Comparison of ENCODE assay signal across 8 cellular contexts in genomic region chr11:33701302-33701701, GRCh38. TPM values are rescaled to one million over a fixed set of nuclear protein-coding genes. Genes with fewer than 3 reads are reported as not detected.
DNase-seq lines count a peak whose midpoint lies in the region; ATAC-seq and TF ChIP-seq lines count a peak whose summit lies in the region.

No MANE protein-coding gene starts in this region.

- peaks cover 7% of the 10 kb centered on the region for H3K27me3 Mint-ChIP-seq in CD4-positive, alpha-beta T cell

- peaks cover 6% of the 10 kb centered on the region for H3K4me1 ChIP-seq in Karpas-422 (ENCODE audit: low read length)
- peaks cover 83% of the 10 kb centered on the region for H3K4me1 ChIP-seq in mammary epithelial cell (ENCODE audit: insufficient read depth, low read length)
- H3K4me1 ChIP-seq in mucosa of descending colon (ENCODE audit: low read depth) = peaks cover 32% of the 10 kb centered on the region

- no peak for DNase-seq in CD4-positive, alpha-beta T cell
- DNase-seq in Karpas-422 (no peak), mammary epithelial cell (peak; percentile 91), mucosa of descending colon (no peak), DMS114 treated with DMSO at 0.1 percent for 48 hours (lab: John Stamatoyannopoulos, UW; ENCODE audit: unreplicated experiment) (no peak)

- no peaks in the 10 kb centered on the region for H3K36me3 Mint-ChIP-seq in CD4-positive, alpha-beta T cell (ENCODE audit: low read depth)

- H3K36me3 ChIP-seq in Karpas-422 (ENCODE audit: insufficient read depth, low read length) (no peaks in the 10 kb centered on the region), mammary epithelial cell (ENCODE audit: insufficient read depth, low read length) (peaks cover 7% of the 10 kb centered on the region), mucosa of descending colon (ENCODE audit: low read depth) (no peaks in the 10 kb centered on the region)

- H3K4me3 ChIP-seq in Karpas-422 (ENCODE audit: low read length) (peak overlapping the region; percentile 45; the same call in 1 of the 2 replicates), mammary epithelial cell (replicated peaks in 1 of 3; ENCODE audit: insufficient read depth in 1 of 3, low read depth in 2 of 3, low read length in 3 of 3) (peak overlapping the region; percentile 3 to 70 (median 5)), mucosa of descending colon (peak overlapping the region; percentile 27)

- intact Hi-C loops in CD4-positive, alpha-beta T cell (cut with DNase I, micrococcal nuclease) = loop anchor here (2.0 to 10.0 kb wide), 6 partner anchors 36 to 1963 kb away; partner anchors contain the start of genes FBXO3 (in 2 of the 2), CAT (in 1 of the 2), CD59 (in 1 of the 2) and CSTF3 (in 1 of the 2)
- intact Hi-C loops in mammary epithelial cell (cut with micrococcal nuclease) = loop anchor here (1.0 to 2.0 kb wide), 2 partner anchors 11 to 67 kb away; no protein-coding TSS in a partner anchor
- intact Hi-C loops in mucosa of descending colon (cut with DNase I, micrococcal nuclease) = no loop called here

- no peaks in the 10 kb centered on the region for H3K79me2 ChIP-seq in Karpas-422 (ENCODE audit: low read length)
- H3K79me2 ChIP-seq in mammary epithelial cell (ENCODE audit: insufficient read depth, low read length) = peaks cover 17% of the 10 kb centered on the region

- peak overlapping the region; percentile 57 for H3K4me2 ChIP-seq in Karpas-422 (ENCODE audit: low read depth, low read length, poor library complexity, severe bottlenecking)
- H3K4me2 ChIP-seq in mammary epithelial cell (ENCODE audit: insufficient read depth, low read depth, low read length) = peak overlapping the region; percentile 75

- 0% methylated on average over 3 of the region's 4 CpGs for WGBS in mammary epithelial cell (ENCODE audit: low coverage, missing lambda C conversion rate)

- no peaks in the 10 kb centered on the region for H3K27me3 ChIP-seq in CD4-positive, alpha-beta T cell (ENCODE audit: control insufficient read depth, insufficient read depth, low read length)
- H3K27me3 ChIP-seq in Karpas-422 (ENCODE audit: low read length) (peaks cover 4% of the 10 kb centered on the region; the same call in 1 of the 2 replicates), mammary epithelial cell (ENCODE audit: insufficient read depth, low read length) (no peaks in the 10 kb centered on the region)

- H3K9me3 ChIP-seq in CD4-positive, alpha-beta T cell (ENCODE audit: control insufficient read depth, low read length) = no peaks in the 10 kb centered on the region
- H3K9me3 ChIP-seq in Karpas-422 (ENCODE audit: low read length) (no peaks in the 10 kb centered on the region), mammary epithelial cell (replicated peaks; ENCODE audit: insufficient read depth, low read length) (no peaks in the 10 kb centered on the region), mucosa of descending colon (no peaks in the 10 kb centered on the region)

- TSS peak; percentile 86 for BruUV-seq in mammary epithelial cell (replicated peaks; lab: Mats Ljungman, UMichigan)

- H3K4me3 Mint-ChIP-seq in CD4-positive, alpha-beta T cell = peak overlapping the region; percentile 95

- H4K20me1 ChIP-seq in Karpas-422 (ENCODE audit: insufficient read depth, low read depth, low read length) (0 out of 2 replicates have a peak, but pooled peaks cover 6% of the 10 kb centered on the region), mammary epithelial cell (ENCODE audit: insufficient read depth, low read length) (no peaks in the 10 kb centered on the region)

- H3K27ac Mint-ChIP-seq in CD4-positive, alpha-beta T cell = peak overlapping the region; percentile 64

- no peak for TF ChIP-seq CTCF in CD4-positive, alpha-beta T cell (IDR thresholded peaks at IDR 0.05)
- TF ChIP-seq CTCF in mammary epithelial cell (conservative IDR thresholded peaks at IDR 0.05 in 1 of 2, IDR thresholded peaks at IDR 0.05 in 1 of 2; ENCODE audit: extremely low read depth in 1 of 2, insufficient read depth in 1 of 2, low read depth in 1 of 2, low read length in 2 of 2) (no peak), mucosa of descending colon (IDR thresholded peaks at IDR 0.05) (no peak)

- CTCF ChIA-PET in CD4-positive, alpha-beta T cell (lab: Charles Lee) = interaction anchor here (1.0 to 1.5 kb wide), 2 partner anchors 15 to 42 kb away, joined by 3 read pairs; no protein-coding TSS in a partner anchor
- CTCF ChIA-PET in mammary epithelial cell (lab: Charles Lee; ENCODE audit: low non-redundant PET) = interaction anchor here (0.6 kb wide), 1 partner anchor 322 kb away, joined by 6 read pairs; no protein-coding TSS in a partner anchor

- dilution Hi-C loops in mammary epithelial cell (cut with HindIII; ENCODE audit: low sequenced_read_pairs) = loop anchor here (5.0 kb wide), 1 partner anchor 36 kb away; the partner anchor contains the start of gene CD59

- no peak for ATAC-seq in CD4-positive, alpha-beta T cell (ENCODE audit: poor library complexity)
- no peak for ATAC-seq in mucosa of descending colon
- no peak for ATAC-seq in HG02938 (IDR thresholded peaks at IDR 0.05; ENCODE audit: unreplicated experiment)
- no peak for ATAC-seq in GM21528 (IDR thresholded peaks at IDR 0.05; ENCODE audit: low FRiP score, unreplicated experiment)
- no peak for ATAC-seq in HG02623 (IDR thresholded peaks at IDR 0.05; ENCODE audit: unreplicated experiment)

- in situ Hi-C loops in mammary epithelial cell (cut with MboI; ENCODE audit: low sequenced_read_pairs in 2 of 2) = no loop called here

- POLR2A ChIA-PET in CD4-positive, alpha-beta T cell (lab: Charles Lee) = interaction anchor here (0.6 to 1.3 kb wide), 3 partner anchors 44 to 219 kb away, joined by 3 to 4 read pairs (median 3); partner anchors contain the start of gene FBXO3

- no peaks in the 10 kb centered on the region for H3K9me3 Mint-ChIP-seq in CD4-positive, alpha-beta T cell

- H3K9me2 ChIP-seq in Karpas-422 (replicated peaks; ENCODE audit: insufficient read depth, low read length) = no peaks in the 10 kb centered on the region

- no peak overlapping the region for H3K9ac ChIP-seq in Karpas-422 (ENCODE audit: low read length)
- peak overlapping the region; percentile 83 for H3K9ac ChIP-seq in mammary epithelial cell (ENCODE audit: insufficient read depth, low read length)

- H2AFZ ChIP-seq in Karpas-422 (ENCODE audit: low read length) (no peak overlapping the region), mammary epithelial cell (ENCODE audit: low read depth, low read length) (no peak overlapping the region)

- H3K27ac ChIP-seq in CD4-positive, alpha-beta T cell (ENCODE audit: low read depth, low read length) = no peak overlapping the region
- H3K27ac ChIP-seq in Karpas-422 (ENCODE audit: low read length) = no peak overlapping the region
- H3K27ac ChIP-seq in mammary epithelial cell (ENCODE audit: insufficient read depth, low read depth, low read length) = peak overlapping the region; percentile 98

- H3K4me1 Mint-ChIP-seq in CD4-positive, alpha-beta T cell (ENCODE audit: low read depth) = peaks cover 30% of the 10 kb centered on the region

RNA-seq across cellular contexts. Expression of gene C11orf91, which starts 0.7 kb away (rescaled TPM):
- total RNA-seq in CD4-positive, alpha-beta T cell = under 1 TPM in 1 of 2 experiments, not detected in 1; 0.45 TPM
- not detected in 2 replicates for total RNA-seq in Karpas-422 (2014; rRNA removed; shearing (Covaris generic); ENCODE audit: low replicate concordance)
- total RNA-seq in mammary epithelial cell = 1 to 10 TPM in 1 of 2 donors, not detected in 1; 7.6 TPM
- polyA plus RNA-seq in mammary epithelial cell = 0.08 TPM
- polyA minus RNA-seq in mammary epithelial cell = not detected
- under 1 TPM; 0.51 to 0.70 (median 0.58) TPM for total RNA-seq in mucosa of descending colon

RNA-seq across cellular contexts. Expression of gene CD59, which starts 34.9 kb away (rescaled TPM):
- 10 to 100 TPM; 35.2 to 37.8 TPM for total RNA-seq in CD4-positive, alpha-beta T cell
- 0.18 and 5.7 TPM in 2 replicates for total RNA-seq in Karpas-422 (2014; rRNA removed; shearing (Covaris generic); ENCODE audit: low replicate concordance)
- total RNA-seq in mammary epithelial cell (1,000 to 10,000 TPM; 1,038 to 1,326 TPM), mucosa of descending colon (100 to 1,000 TPM; 317 to 382 (median 381) TPM)
- 1,397 TPM for polyA plus RNA-seq in mammary epithelial cell
- polyA minus RNA-seq in mammary epithelial cell = 796 TPM

Comparison
In these comparisons a context has a peak if more than half of its experiments do, and no peak if none do; other contexts are left out.
1. RNA of gene CD59, which starts 34.9 kb away (total RNA-seq): 1,038 to 1,326 TPM in mammary epithelial cell and 317 to 382 TPM in mucosa of descending colon; 35.2 to 37.8 TPM in CD4-positive, alpha-beta T cell and 0.18 to 5.7 TPM in Karpas-422; every median in the first group is over 4 times any median in the second.
2. intact Hi-C loops: an anchor here in CD4-positive, alpha-beta T cell (2.0 to 10.0 kb wide) and mammary epithelial cell (1.0 to 2.0 kb wide); none called in mucosa of descending colon.
3. Peak in every context shown above with its lines, with median percentiles within 50 percentile points of each other: H3K4me3 ChIP-seq.